In the genomic region with DNA sequence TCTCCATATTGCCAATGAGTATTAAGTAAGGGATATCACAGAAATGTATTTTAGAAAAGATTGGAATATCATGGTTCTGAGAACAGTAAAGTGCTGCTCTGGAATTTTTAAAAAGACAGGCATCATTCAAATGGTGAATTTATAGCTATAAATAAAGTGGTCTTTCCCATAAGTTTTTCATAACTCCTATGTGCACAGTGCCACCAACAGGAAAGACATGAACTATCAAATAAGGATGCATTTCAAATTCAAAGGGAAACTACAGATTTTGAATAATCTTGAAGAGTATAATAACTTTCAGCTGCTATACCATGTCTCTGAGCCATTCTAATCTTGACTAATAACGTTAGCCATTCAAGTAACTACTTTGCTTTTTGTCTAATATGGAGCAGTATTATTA, we compare ENCODE assay signal across 10 cellular contexts.
DNase-seq lines count a peak whose midpoint lies in the region; ATAC-seq and TF ChIP-seq lines count a peak whose summit lies in the region.
"Had no signal": no experiment of that assay in that cellular context is flagged by ENCODE, and none has a peak within 500 bp of the region (broad histone marks: within the 10 kb centered on the region; RNA-seq: fewer than 3 reads in every experiment).

No MANE protein-coding gene starts in this region.

- no peak for DNase-seq in AG09309 (ENCODE audit: low read depth)
- DNase-seq in HT-29 (ENCODE audit: low spot score): peak; percentile 19
- DNase-seq in kidney epithelial cell (ENCODE audit: low read depth): no peak
- no peak for DNase-seq in stimulated activated effector memory CD8-positive, alpha-beta T cell treated with anti-CD3 and anti-CD28 coated beads, Interleukin-12 subunit alpha, Interleukin-12 subunit beta, amount 100 ng/mL, for 72 hours (ENCODE audit: low spot score in 2 of 2)
- DNase-seq in immature natural killer cell: no peak
- no peak for DNase-seq in NCI-H2107 (lab: John Stamatoyannopoulos, UW)
- DNase-seq: colonic mucosa, NCI-H1930 had no signal

- no peak overlapping the region for H3K4me3 Mint-ChIP-seq in stimulated activated effector memory CD8-positive, alpha-beta T cell treated with anti-CD3 and anti-CD28 coated beads, Interleukin-12 subunit alpha, Interleukin-12 subunit beta, amount 100 ng/mL, for 72 hours
- no peak overlapping the region for H3K4me3 Mint-ChIP-seq in immature natural killer cell

- no peak for ATAC-seq in stimulated activated effector memory CD8-positive, alpha-beta T cell treated with anti-CD3 and anti-CD28 coated beads, Interleukin-12 subunit alpha, Interleukin-12 subunit beta, amount 100 ng/mL, for 72 hours
- no peak for ATAC-seq in HG03565 (IDR thresholded peaks at IDR 0.05; ENCODE audit: unreplicated experiment)

- no peaks in the 10 kb centered on the region for H3K36me3 ChIP-seq in kidney epithelial cell (ENCODE audit: control insufficient read depth, insufficient read depth, low read length)
- H3K36me3 ChIP-seq: colonic mucosa had no signal

- H3K4me1 Mint-ChIP-seq in stimulated activated effector memory CD8-positive, alpha-beta T cell treated with anti-CD3 and anti-CD28 coated beads, Interleukin-12 subunit alpha, Interleukin-12 subunit beta, amount 100 ng/mL, for 72 hours: no peaks in the 10 kb centered on the region
- no peaks in the 10 kb centered on the region for H3K4me1 Mint-ChIP-seq in immature natural killer cell

- TF ChIP-seq CTCF in AG09309 (IDR thresholded peaks at IDR 0.05; ENCODE audit: control insufficient read depth, insufficient read depth, low read depth, low read length, missing control alignments) (peak; percentile 41), VCaP (conservative IDR thresholded peaks at IDR 0.05) (peak; percentile 52), kidney epithelial cell (IDR thresholded peaks at IDR 0.05; ENCODE audit: insufficient read depth, low read length, poor library complexity, severe bottlenecking) (peak; percentile 32)

- H3K27me3 ChIP-seq in kidney epithelial cell (ENCODE audit: control insufficient read depth, insufficient read depth, low read length): no peaks in the 10 kb centered on the region
- H3K27me3 ChIP-seq: colonic mucosa had no signal

- no peak overlapping the region for H3K27ac ChIP-seq in VCaP
- H3K27ac ChIP-seq: colonic mucosa had no signal

- no peaks in the 10 kb centered on the region for H3K36me3 Mint-ChIP-seq in stimulated activated effector memory CD8-positive, alpha-beta T cell treated with anti-CD3 and anti-CD28 coated beads, Interleukin-12 subunit alpha, Interleukin-12 subunit beta, amount 100 ng/mL, for 72 hours
- H3K36me3 Mint-ChIP-seq in immature natural killer cell: no peaks in the 10 kb centered on the region

- H3K27me3 Mint-ChIP-seq in immature natural killer cell (ENCODE audit: low read depth in 3 of 3): peaks cover 0 to 4% (median 2%) of the 10 kb centered on the region in 3 donors

- no peaks in the 10 kb centered on the region for H3K9me3 Mint-ChIP-seq in stimulated activated effector memory CD8-positive, alpha-beta T cell treated with anti-CD3 and anti-CD28 coated beads, Interleukin-12 subunit alpha, Interleukin-12 subunit beta, amount 100 ng/mL, for 72 hours
- peaks cover 0 to 5% (median 0%) of the 10 kb centered on the region in 6 donors for H3K9me3 Mint-ChIP-seq in immature natural killer cell

- no peak overlapping the region for H3K27ac Mint-ChIP-seq in stimulated activated effector memory CD8-positive, alpha-beta T cell treated with anti-CD3 and anti-CD28 coated beads, Interleukin-12 subunit alpha, Interleukin-12 subunit beta, amount 100 ng/mL, for 72 hours
- no peak overlapping the region for H3K27ac Mint-ChIP-seq in immature natural killer cell

- H3K4me3 ChIP-seq in AG09309 (ENCODE audit: control insufficient read depth, low read depth, low read length) (no peak overlapping the region), kidney epithelial cell (ENCODE audit: low read depth, low read length) (no peak overlapping the region)
- H3K4me3 ChIP-seq: colonic mucosa had no signal
